In genomic region chr1:8463144-8463927, GRCh38 we compare ENCODE assay signal across 8 cellular contexts.
DNase-seq lines count a peak whose midpoint lies in the region; ATAC-seq and TF ChIP-seq lines count a peak whose summit lies in the region.

No MANE protein-coding gene starts in this region.

- DNase-seq in ELR (ENCODE audit: low read depth) (peak; percentile 61), NCI-H510A (lab: John Stamatoyannopoulos, UW) (peak; percentile 68), dermis blood vessel endothelial cell (peak; percentile 78), middle frontal gyrus (ENCODE audit: extremely low spot score, low spot score) (peak; percentile 20), uterus (peak; percentile 32 to 50), NCI-H2107 treated with DMSO at 0.1 percent for 48 hours (lab: John Stamatoyannopoulos, UW; ENCODE audit: unreplicated experiment) (no peak)

- intact Hi-C loops in uterus (cut with DNase I; ENCODE audit: low total_unique reads): no loop called here

- ATAC-seq in HG02763 (IDR thresholded peaks at IDR 0.05; ENCODE audit: unreplicated experiment) (no peak), GM21529 (IDR thresholded peaks at IDR 0.05; ENCODE audit: unreplicated experiment) (no peak)

- peaks cover 7 to 22% of the 10 kb centered on the region in 2 donors for H3K4me1 ChIP-seq in uterus

- no peak for TF ChIP-seq POLR2A in uterus (IDR thresholded peaks at IDR 0.05)

- H3K9me3 ChIP-seq in uterus: no peaks in the 10 kb centered on the region

- H3K4me3 ChIP-seq in uterus: no peak overlapping the region

- no peaks in the 10 kb centered on the region for H3K36me3 ChIP-seq in uterus

- no peaks in the 10 kb centered on the region for H3K27me3 ChIP-seq in uterus

- H3K27ac ChIP-seq in uterus: peak overlapping the region; percentile 82 to 95

- no peak for TF ChIP-seq CTCF in uterus (IDR thresholded peaks at IDR 0.05)
